ENCODE assay signal across 8 cellular contexts in genomic region chr12:114669501-114670256, GRCh38. TPM values are rescaled to one million over a fixed set of nuclear protein-coding genes. Genes with fewer than 3 reads are reported as not detected.
DNase-seq lines count a peak whose midpoint lies in the region; TF ChIP-seq lines count a peak whose summit lies in the region.

No MANE protein-coding gene starts in this region.

- peak overlapping the region; percentile 20 for H2AFZ ChIP-seq in smooth muscle cell (ENCODE audit: low read depth)

- H3K4me3 ChIP-seq in WI38 (ENCODE audit: low read depth, low read length) (peak overlapping the region; percentile 57), iPS-18c (ENCODE audit: insufficient read depth, low read depth, low read length) (peak overlapping the region; percentile 2; the same call in 1 of the 2 replicates), smooth muscle cell (peak overlapping the region; percentile 62), WERI-Rb-1 (ENCODE audit: low read depth, low read length) (no peak overlapping the region)

- peak overlapping the region; percentile 89 for H3K4me2 ChIP-seq in smooth muscle cell

- H3K36me3 Mint-ChIP-seq in activated CD4-positive, alpha-beta T cell treated with anti-CD3 and anti-CD28 coated beads, Interleukin-2, amount 10 ng/mL, durations not matched to agents 7 days and 5 days (ENCODE audit: low read depth): no peaks in the 10 kb centered on the region
- no peaks in the 10 kb centered on the region for H3K36me3 Mint-ChIP-seq in T-helper 2 cell treated with Interferon-gamma antibody and Interleukin-4, amounts not matched to agents 5 μg/mL and 100 μg/mL, for 36 hours (ENCODE audit: low read depth)
- peaks cover 2% of the 10 kb centered on the region for H3K36me3 Mint-ChIP-seq in activated naive CD4-positive, alpha-beta T cell treated with anti-CD3 and anti-CD28 coated beads for 36 hours (ENCODE audit: low read depth)

- H3K27me3 ChIP-seq in smooth muscle cell (ENCODE audit: low read depth) (no peaks in the 10 kb centered on the region), WERI-Rb-1 (ENCODE audit: insufficient read depth, low read depth, severe bottlenecking) (peaks cover 53% of the 10 kb centered on the region)

- POLR2A ChIA-PET in activated CD4-positive, alpha-beta T cell treated with anti-CD3 and anti-CD28 coated beads, Interleukin-2, amount 10 ng/mL, durations not matched to agents 7 days and 5 days (lab: Charles Lee): no interaction called here

- no peaks in the 10 kb centered on the region for H3K4me1 Mint-ChIP-seq in activated CD4-positive, alpha-beta T cell treated with anti-CD3 and anti-CD28 coated beads, Interleukin-2, amount 10 ng/mL, durations not matched to agents 7 days and 5 days
- no peaks in the 10 kb centered on the region for H3K4me1 Mint-ChIP-seq in T-helper 2 cell treated with Interferon-gamma antibody and Interleukin-4, amounts not matched to agents 5 μg/mL and 100 μg/mL, for 36 hours (ENCODE audit: low read depth)
- H3K4me1 Mint-ChIP-seq in activated naive CD4-positive, alpha-beta T cell treated with anti-CD3 and anti-CD28 coated beads for 36 hours (ENCODE audit: low read depth): peaks cover 17% of the 10 kb centered on the region

- H3K36me3 ChIP-seq in smooth muscle cell (ENCODE audit: low read depth) (no peaks in the 10 kb centered on the region), WERI-Rb-1 (no peaks in the 10 kb centered on the region)

- H3K9me3 Mint-ChIP-seq in activated CD4-positive, alpha-beta T cell treated with anti-CD3 and anti-CD28 coated beads, Interleukin-2, amount 10 ng/mL, durations not matched to agents 7 days and 5 days: no peaks in the 10 kb centered on the region
- H3K9me3 Mint-ChIP-seq in T-helper 2 cell treated with Interferon-gamma antibody and Interleukin-4, amounts not matched to agents 5 μg/mL and 100 μg/mL, for 36 hours: no peaks in the 10 kb centered on the region
- H3K9me3 Mint-ChIP-seq in activated naive CD4-positive, alpha-beta T cell treated with anti-CD3 and anti-CD28 coated beads for 36 hours: no peaks in the 10 kb centered on the region

- H4K20me1 ChIP-seq in smooth muscle cell (ENCODE audit: low read depth): peaks cover 30% of the 10 kb centered on the region

- CTCF ChIA-PET in activated CD4-positive, alpha-beta T cell treated with anti-CD3 and anti-CD28 coated beads, Interleukin-2, amount 10 ng/mL, durations not matched to agents 7 days and 5 days (lab: Charles Lee): interaction anchor here (1.0 kb wide), 1 partner anchor 15 kb away, joined by 3 read pairs; the partner anchor contains the start of gene TBX3
- CTCF ChIA-PET in activated naive CD4-positive, alpha-beta T cell treated with anti-CD3 and anti-CD28 coated beads for 36 hours (lab: Charles Lee): no interaction called here

- peaks cover 75% of the 10 kb centered on the region for H3K27me3 Mint-ChIP-seq in activated CD4-positive, alpha-beta T cell treated with anti-CD3 and anti-CD28 coated beads, Interleukin-2, amount 10 ng/mL, durations not matched to agents 7 days and 5 days
- peaks cover 80% of the 10 kb centered on the region for H3K27me3 Mint-ChIP-seq in T-helper 2 cell treated with Interferon-gamma antibody and Interleukin-4, amounts not matched to agents 5 μg/mL and 100 μg/mL, for 36 hours (ENCODE audit: low read depth)
- peaks cover 71% of the 10 kb centered on the region for H3K27me3 Mint-ChIP-seq in activated naive CD4-positive, alpha-beta T cell treated with anti-CD3 and anti-CD28 coated beads for 36 hours (ENCODE audit: low read depth)

- H3K27ac ChIP-seq in smooth muscle cell (ENCODE audit: low read depth): peak overlapping the region; percentile 99
- no peak overlapping the region for H3K27ac ChIP-seq in WERI-Rb-1

- H3K27ac Mint-ChIP-seq in activated CD4-positive, alpha-beta T cell treated with anti-CD3 and anti-CD28 coated beads, Interleukin-2, amount 10 ng/mL, durations not matched to agents 7 days and 5 days: no peak overlapping the region
- no peak overlapping the region for H3K27ac Mint-ChIP-seq in T-helper 2 cell treated with Interferon-gamma antibody and Interleukin-4, amounts not matched to agents 5 μg/mL and 100 μg/mL, for 36 hours
- H3K27ac Mint-ChIP-seq in activated naive CD4-positive, alpha-beta T cell treated with anti-CD3 and anti-CD28 coated beads for 36 hours: no peak overlapping the region

- peaks cover 67% of the 10 kb centered on the region for H3K4me1 ChIP-seq in smooth muscle cell (ENCODE audit: low read depth)

- intact Hi-C loops in activated naive CD4-positive, alpha-beta T cell treated with anti-CD3 and anti-CD28 coated beads for 36 hours (cut with micrococcal nuclease): loop anchor here (2.0 to 10.0 kb wide), 3 partner anchors 15 to 965 kb away; partner anchors contain the start of gene TBX3

- H3K79me2 ChIP-seq in smooth muscle cell (ENCODE audit: low read depth): peaks cover 73% of the 10 kb centered on the region

- H3K9me3 ChIP-seq in iPS-18c (ENCODE audit: control insufficient read depth, insufficient read depth, low read length) (no peaks in the 10 kb centered on the region), smooth muscle cell (replicated peaks; ENCODE audit: low read depth) (no peaks in the 10 kb centered on the region), WERI-Rb-1 (ENCODE audit: severe bottlenecking) (no peaks in the 10 kb centered on the region)

- peak; percentile 38 for DNase-seq in GOT3 (lab: John Stamatoyannopoulos, UW)
- peak; percentile 61 for DNase-seq in smooth muscle cell (lab: John Stamatoyannopoulos, UW; ENCODE audit: unreplicated experiment)
- no peak for DNase-seq in WERI-Rb-1
- DNase-seq in activated CD4-positive, alpha-beta T cell treated with anti-CD3 and anti-CD28 coated beads, Interleukin-2, amount 10 ng/mL, durations not matched to agents 7 days and 5 days: no peak
- no peak for DNase-seq in T-helper 2 cell treated with Interferon-gamma antibody and Interleukin-4, amounts not matched to agents 5 μg/mL and 100 μg/mL, for 36 hours (ENCODE audit: low spot score)
- DNase-seq in activated naive CD4-positive, alpha-beta T cell treated with anti-CD3 and anti-CD28 coated beads for 36 hours: no peak

- no peak overlapping the region for H3K4me3 Mint-ChIP-seq in activated CD4-positive, alpha-beta T cell treated with anti-CD3 and anti-CD28 coated beads, Interleukin-2, amount 10 ng/mL, durations not matched to agents 7 days and 5 days
- no peak overlapping the region for H3K4me3 Mint-ChIP-seq in T-helper 2 cell treated with Interferon-gamma antibody and Interleukin-4, amounts not matched to agents 5 μg/mL and 100 μg/mL, for 36 hours
- no peak overlapping the region for H3K4me3 Mint-ChIP-seq in activated naive CD4-positive, alpha-beta T cell treated with anti-CD3 and anti-CD28 coated beads for 36 hours

- H3K9ac ChIP-seq in smooth muscle cell (ENCODE audit: low read depth): peak overlapping the region; percentile 94

- peaks cover 50% of the 10 kb centered on the region for H3F3A ChIP-seq in smooth muscle cell (ENCODE audit: low read depth)

- WGBS in smooth muscle cell (ENCODE audit: low lambda C conversion rate): under 1% methylated on average over 30 of the region's 31 CpGs

- TF ChIP-seq CTCF in WI38 (IDR thresholded peaks at IDR 0.05; ENCODE audit: low read depth, low read length) (no peak), smooth muscle cell (IDR thresholded peaks at IDR 0.05; ENCODE audit: borderline replicate concordance, insufficient read depth, poor library complexity, severe bottlenecking) (no peak), WERI-Rb-1 (IDR thresholded peaks at IDR 0.05; ENCODE audit: low read depth, low read length) (no peak)

RNA-seq across cellular contexts. Expression of gene TBX3, which starts 14.3 kb away (rescaled TPM):
- total RNA-seq in smooth muscle cell: 100 and 104 TPM in 2 replicates
- 100 and 110 TPM in 2 replicates for polyA plus RNA-seq in smooth muscle cell
- total RNA-seq in activated CD4-positive, alpha-beta T cell treated with anti-CD3 and anti-CD28 coated beads, Interleukin-2, amount 10 ng/mL, durations not matched to agents 7 days and 5 days: not detected
- not detected for total RNA-seq in activated naive CD4-positive, alpha-beta T cell treated with anti-CD3 and anti-CD28 coated beads for 36 hours

Comparison
In these comparisons a context has a peak if more than half of its experiments do, and no peak if none do; other contexts are left out.
1. DNase-seq: peak in GOT3 (single experiment) and smooth muscle cell (single experiment); none in WERI-Rb-1 (single experiment), activated CD4-positive, alpha-beta T cell treated with anti-CD3 and anti-CD28 coated beads, Interleukin-2, amount 10 ng/mL, durations not matched to agents 7 days and 5 days (single experiment), T-helper 2 cell treated with Interferon-gamma antibody and Interleukin-4, amounts not matched to agents 5 μg/mL and 100 μg/mL, for 36 hours (single experiment) and activated naive CD4-positive, alpha-beta T cell treated with anti-CD3 and anti-CD28 coated beads for 36 hours (single experiment).
2. RNA of gene TBX3, which starts 14.3 kb away (total RNA-seq): 100 to 104 TPM in smooth muscle cell; not detected in activated naive CD4-positive, alpha-beta T cell treated with anti-CD3 and anti-CD28 coated beads for 36 hours and not detected in activated CD4-positive, alpha-beta T cell treated with anti-CD3 and anti-CD28 coated beads, Interleukin-2, amount 10 ng/mL, durations not matched to agents 7 days and 5 days; every median in the first group is over 10 times any median in the second.